ENCODE assay signal across 8 cellular contexts in the genomic region with DNA sequence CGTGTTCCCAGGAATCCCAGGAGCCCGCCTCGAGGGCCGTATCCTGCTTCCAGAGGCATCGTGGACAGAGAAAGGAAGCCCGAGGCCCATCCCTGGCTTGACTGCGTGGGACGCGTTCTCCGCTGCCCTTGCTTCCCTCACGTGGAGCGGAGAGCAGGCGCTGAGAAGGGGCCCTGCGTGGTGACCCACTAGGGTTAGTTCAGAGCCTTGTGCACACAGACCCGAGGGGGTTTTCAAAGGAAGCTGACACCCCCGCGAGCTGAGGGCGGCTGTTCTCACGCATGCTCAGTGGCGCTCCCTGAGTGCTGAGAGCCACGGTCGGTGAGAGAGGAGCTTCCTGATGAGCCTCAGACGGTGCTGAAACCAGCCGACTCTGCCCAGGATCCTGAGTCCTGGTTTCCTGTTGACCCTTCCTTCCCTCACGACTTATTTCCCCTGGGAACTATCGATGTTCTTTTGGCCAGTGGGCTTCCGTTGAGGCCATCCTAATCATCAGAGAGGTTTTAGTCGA. TPM values are rescaled to one million over a fixed set of nuclear protein-coding genes. Genes with fewer than 3 reads are reported as not detected.
DNase-seq lines count a peak whose midpoint lies in the region; ATAC-seq and TF ChIP-seq lines count a peak whose summit lies in the region.

No MANE protein-coding gene starts in this region.

- TF ChIP-seq POLR2A in GM10847 (IDR thresholded peaks at IDR 0.05; ENCODE audit: extremely low read depth, insufficient read length) (peak; percentile 60), Peyer's patch (IDR thresholded peaks at IDR 0.05) (peak in 1 of 2 donors; percentile 18)

- H3K4me1 ChIP-seq in Peyer's patch = peaks cover 0 to 16% (median 13%) of the 10 kb centered on the region in 4 donors

- peak overlapping the region; percentile 16 to 47 (median 38) for H3K4me3 ChIP-seq in Peyer's patch

- no peaks in the 10 kb centered on the region for H3K36me3 ChIP-seq in Peyer's patch

- H3K9me3 ChIP-seq in Peyer's patch = no peaks in the 10 kb centered on the region

- TF ChIP-seq CTCF in Peyer's patch (IDR thresholded peaks at IDR 0.05) = no peak

- peak overlapping the region; percentile 59 for H3K27ac Mint-ChIP-seq in activated naive CD8-positive, alpha-beta T cell treated with anti-CD3 and anti-CD28 coated beads, Interleukin-2, amount 10 ng/mL, durations not matched to agents 7 days and 5 days

- H3K27ac ChIP-seq in Peyer's patch = peak overlapping the region; percentile 45 to 90 (median 78)

- peak; percentile 55 to 92 (median 83) for DNase-seq in Peyer's patch
- DNase-seq in activated naive CD8-positive, alpha-beta T cell treated with anti-CD3 and anti-CD28 coated beads, Interleukin-2, amount 10 ng/mL, durations not matched to agents 7 days and 5 days = peak; percentile 66
- DNase-seq in stimulated activated CD4-positive, alpha-beta T cell treated with anti-CD3 and anti-CD28 coated beads, Interleukin-1b, Interleukin-23, amount 100 ng/mL, for 1 hour (ENCODE audit: low read depth in 2 of 2) = peak; percentile 44
- DNase-seq in OCI-M1 (lab: John Stamatoyannopoulos, UW) = no peak
- no peak for DNase-seq in NK-92 treated with Interleukin-12 subunit alpha and Interleukin-12 subunit beta, amount 100 ng/mL, for 24 hours (lab: John Stamatoyannopoulos, UW)
- DNase-seq in globus pallidus (ENCODE audit: low spot score) = no peak

- peaks cover 56% of the 10 kb centered on the region for H3K4me1 Mint-ChIP-seq in activated naive CD8-positive, alpha-beta T cell treated with anti-CD3 and anti-CD28 coated beads, Interleukin-2, amount 10 ng/mL, durations not matched to agents 7 days and 5 days

- POLR2A ChIA-PET in activated naive CD8-positive, alpha-beta T cell treated with anti-CD3 and anti-CD28 coated beads, Interleukin-2, amount 10 ng/mL, durations not matched to agents 7 days and 5 days (lab: Charles Lee) = interaction anchor here (0.7 to 1.6 kb wide), 3 partner anchors 29 to 138 kb away, joined by 3 to 9 read pairs (median 4); a partner anchor contains a TSS

- peak; percentile 37 for ATAC-seq in GM21786 (IDR thresholded peaks at IDR 0.05; ENCODE audit: unreplicated experiment)
- peak; percentile 69 for ATAC-seq in activated naive CD8-positive, alpha-beta T cell treated with anti-CD3 and anti-CD28 coated beads, Interleukin-2, amount 10 ng/mL, durations not matched to agents 7 days and 5 days (ENCODE audit: low read depth)

- no peaks in the 10 kb centered on the region for H3K36me3 Mint-ChIP-seq in activated naive CD8-positive, alpha-beta T cell treated with anti-CD3 and anti-CD28 coated beads, Interleukin-2, amount 10 ng/mL, durations not matched to agents 7 days and 5 days

- H3K27me3 Mint-ChIP-seq in activated naive CD8-positive, alpha-beta T cell treated with anti-CD3 and anti-CD28 coated beads, Interleukin-2, amount 10 ng/mL, durations not matched to agents 7 days and 5 days = no peaks in the 10 kb centered on the region

- peak overlapping the region; percentile 47 for H3K4me3 Mint-ChIP-seq in activated naive CD8-positive, alpha-beta T cell treated with anti-CD3 and anti-CD28 coated beads, Interleukin-2, amount 10 ng/mL, durations not matched to agents 7 days and 5 days

- H3K9me3 Mint-ChIP-seq in activated naive CD8-positive, alpha-beta T cell treated with anti-CD3 and anti-CD28 coated beads, Interleukin-2, amount 10 ng/mL, durations not matched to agents 7 days and 5 days = no peaks in the 10 kb centered on the region

- H3K27me3 ChIP-seq in Peyer's patch = no peaks in the 10 kb centered on the region

RNA-seq across cellular contexts. Expression of a gene that starts 28.9 kb away (rescaled TPM):
- 1 to 10 TPM in 1 of 4 donors, under 1 TPM in 1, not detected in 2; 0.67 to 5.0 TPM for total RNA-seq in Peyer's patch
- total RNA-seq in activated naive CD8-positive, alpha-beta T cell treated with anti-CD3 and anti-CD28 coated beads, Interleukin-2, amount 10 ng/mL, durations not matched to agents 7 days and 5 days = 1 to 10 TPM; 3.0 to 3.6 TPM

Comparison
In these comparisons a context has a peak if more than half of its experiments do, and no peak if none do; other contexts are left out.
1. DNase-seq: peak in Peyer's patch (3 of 3), activated naive CD8-positive, alpha-beta T cell treated with anti-CD3 and anti-CD28 coated beads, Interleukin-2, amount 10 ng/mL, durations not matched to agents 7 days and 5 days (single experiment) and stimulated activated CD4-positive, alpha-beta T cell treated with anti-CD3 and anti-CD28 coated beads, Interleukin-1b, Interleukin-23, amount 100 ng/mL, for 1 hour (2 of 2); none in OCI-M1 (single experiment), NK-92 treated with Interleukin-12 subunit alpha and Interleukin-12 subunit beta, amount 100 ng/mL, for 24 hours (single experiment) and globus pallidus (single experiment).